1 cellular context compared by ENCODE assay signal in the genomic region with DNA sequence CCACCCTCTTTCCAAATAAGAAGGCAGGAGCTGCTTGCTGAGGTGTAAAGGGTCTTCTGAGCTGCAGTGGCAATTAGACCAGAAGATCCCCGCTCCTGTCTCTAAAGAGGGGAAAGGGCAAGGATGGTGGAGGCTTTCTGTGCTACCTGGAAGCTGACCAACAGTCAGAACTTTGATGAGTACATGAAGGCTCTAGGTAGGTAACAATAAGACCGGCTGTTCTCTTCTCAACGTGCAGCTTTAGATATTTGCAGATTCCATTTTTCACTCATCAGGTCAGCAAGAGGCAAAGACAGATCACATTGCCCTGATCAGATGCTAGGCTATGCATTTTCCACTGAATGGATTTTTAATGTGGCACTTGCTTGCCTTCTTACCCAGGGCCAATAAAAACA.
TF ChIP-seq lines count a peak whose summit lies in the region.

TSS of gene FABP7 (plus strand) at position 45 of the 395 bp plus-strand sequence. CDS start at position 124, 79 bp downstream.

TF ChIP-seq in WTC11, 78 proteins besides CTCF, POLR2A, EP300 and RAD21 (continued from another document):
- TF ChIP-seq ZNF281 (CRISPR knock-in tag; IDR thresholded peaks at IDR 0.05) (no peak), HMGA2 (CRISPR knock-in tag; IDR thresholded peaks at IDR 0.05) (no peak), MYBL2 (CRISPR knock-in tag; IDR thresholded peaks at IDR 0.05) (no peak), PRRX2 (CRISPR knock-in tag; IDR thresholded peaks at IDR 0.05) (no peak), GRHL2 (CRISPR knock-in tag; IDR thresholded peaks at IDR 0.05; ENCODE audit: insufficient replicate concordance, severe bottlenecking) (no peak), ERG (CRISPR knock-in tag; IDR thresholded peaks at IDR 0.05) (no peak), NFE2L1 (CRISPR knock-in tag; IDR thresholded peaks at IDR 0.05) (no peak)
